ENCODE assay signal across 27 cellular contexts in genomic region chr2:25972049-25972823, GRCh38. TPM values are rescaled to one million over a fixed set of nuclear protein-coding genes. Genes with fewer than 3 reads are reported as not detected.
DNase-seq lines count a peak whose midpoint lies in the region; ATAC-seq, FAIRE-seq and TF ChIP-seq lines count a peak whose summit lies in the region.
"Had no signal": no experiment of that assay in that cellular context is flagged by ENCODE, and none has a peak within 500 bp of the region (broad histone marks: within the 10 kb centered on the region; RNA-seq: fewer than 3 reads in every experiment).

No MANE protein-coding gene starts in this region.

- H3K36me3 Mint-ChIP-seq in osteocyte (ENCODE audit: unreplicated experiment) = peaks cover 9% of the 10 kb centered on the region
- H3K36me3 Mint-ChIP-seq: memory B cell had no signal

- ATAC-seq in SK-N-SH treated with all-trans-retinoic acid at 6 μM for 48 hours = peak; percentile 90
- no peak for ATAC-seq in GM21786 (IDR thresholded peaks at IDR 0.05; ENCODE audit: unreplicated experiment)
- no peak for ATAC-seq in gastroesophageal sphincter
- ATAC-seq: left cardiac atrium had no signal

- H3F3A ChIP-seq in GM23248 (ENCODE audit: insufficient read depth) = no peaks in the 10 kb centered on the region

- no peak for FAIRE-seq in small intestine (lab: Jason Lieb, UNC)

- H3K4me3 ChIP-seq in GM23248 (no peak overlapping the region), choroid plexus epithelial cell (ENCODE audit: low read depth, low read length) (no peak overlapping the region), gastroesophageal sphincter (no peak overlapping the region), small intestine (ENCODE audit: low read depth in 1 of 2, low read length in 2 of 2) (no peak overlapping the region)
- H3K4me3 ChIP-seq: esophagus squamous epithelium, HAP-1, right atrium auricular region, suprapubic skin, vagina had no signal

- DNase-seq in GM23248 = peak; percentile 55
- DNase-seq in choroid plexus epithelial cell (ENCODE audit: low read depth) = peak; percentile 35
- no peak for DNase-seq in osteocyte (ENCODE audit: extremely low spot score, unreplicated experiment)
- no peak for DNase-seq in small intestine
- DNase-seq in SIG-M5 treated with dmso at 0.1 percent for 504 hours (lab: John Stamatoyannopoulos, UW; ENCODE audit: unreplicated experiment) = no peak
- DNase-seq: activated CD4-positive, alpha-beta T cell treated with anti-CD3 and anti-CD28 coated beads for 4 hours; activated naive CD4-positive, alpha-beta T cell treated with Interleukin-2 at 50 U/mL for 16 hours; activated T-cell treated with anti-CD3 and anti-CD28 coated beads, Interleukin-2, amount 50 U/mL, for 48 hours; amygdala; effector memory CD4-positive, alpha-beta T cell; esophagus squamous epithelium; KBM-7; left cardiac atrium; NCI-H1694; NCI-H2227 treated with DMSO at 0.1 percent for 48 hours; NCI-H82; OCI-M1; SHP77 treated with DMSO at 0.1 percent for 48 hours; T-helper 1 cell had no signal

- in situ Hi-C loops in GM23248 (cut with MboI) = no loop called here

- no peak overlapping the region for H3K4me2 ChIP-seq in GM23248 (ENCODE audit: unreplicated experiment)

- H3K27ac ChIP-seq in GM23248 = no peak overlapping the region
- H3K27ac ChIP-seq in gastroesophageal sphincter = no peak overlapping the region
- no peak overlapping the region for H3K27ac ChIP-seq in small intestine (ENCODE audit: low read depth in 1 of 2, low read length in 1 of 2)
- H3K27ac ChIP-seq: esophagus squamous epithelium, right atrium auricular region, suprapubic skin, vagina had no signal

- H3K4me3 Mint-ChIP-seq in osteocyte (ENCODE audit: unreplicated experiment) = no peak overlapping the region
- H3K4me3 Mint-ChIP-seq: memory B cell had no signal

- TF ChIP-seq CTCF in choroid plexus epithelial cell (conservative IDR thresholded peaks at IDR 0.05; ENCODE audit: low read depth, low read length) (no peak), osteocyte (IDR thresholded peaks at IDR 0.05) (no peak), gastroesophageal sphincter (IDR thresholded peaks at IDR 0.05) (no peak)

- TF ChIP-seq POLR2A in gastroesophageal sphincter (IDR thresholded peaks at IDR 0.05) = no peak

- no peaks in the 10 kb centered on the region for H4K20me1 ChIP-seq in GM23248 (ENCODE audit: insufficient read depth)

- 85 to 87% methylated on average over 7 of the region's 7 CpGs for WGBS in GM23248 (ENCODE audit: low coverage in 1 of 2, low lambda C conversion rate in 2 of 2, missing lambda C conversion rate in 2 of 2), 2 experiments
- WGBS in gastroesophageal sphincter (ENCODE audit: low coverage in 1 of 2), 2 donors = 81% methylated on average over 3 to 4 of the region's 7 CpGs
- WGBS in small intestine, 3 donors = 81 to 93% (median 87%) methylated on average over 7 of the region's 7 CpGs

- H3K27me3 ChIP-seq in GM23248 (replicated peaks; ENCODE audit: insufficient read depth) (no peaks in the 10 kb centered on the region), gastroesophageal sphincter (no peaks in the 10 kb centered on the region), small intestine (ENCODE audit: control insufficient read depth in 2 of 2, insufficient read depth in 2 of 2, low read length in 2 of 2) (no peaks in the 10 kb centered on the region)
- H3K27me3 ChIP-seq: esophagus squamous epithelium, right atrium auricular region, suprapubic skin, vagina had no signal

- H3K27ac Mint-ChIP-seq in osteocyte (ENCODE audit: unreplicated experiment) = peak overlapping the region; percentile 19
- H3K27ac Mint-ChIP-seq: memory B cell had no signal

- H3K27me3 Mint-ChIP-seq in osteocyte (ENCODE audit: unreplicated experiment) = no peaks in the 10 kb centered on the region
- H3K27me3 Mint-ChIP-seq: memory B cell had no signal

- H3K9me2 ChIP-seq in GM23248 (ENCODE audit: insufficient read depth) = no peaks in the 10 kb centered on the region

- H3K79me2 ChIP-seq in GM23248 (ENCODE audit: insufficient read depth) = peaks cover 31% of the 10 kb centered on the region

- no peaks in the 10 kb centered on the region for H3K9me3 Mint-ChIP-seq in osteocyte (ENCODE audit: unreplicated experiment)
- H3K9me3 Mint-ChIP-seq: memory B cell had no signal

- H3K4me1 ChIP-seq in GM23248 (ENCODE audit: insufficient read depth) (peaks cover 11% of the 10 kb centered on the region), gastroesophageal sphincter (peaks cover 0 to 14% (median 0%) of the 10 kb centered on the region in 3 donors), small intestine (ENCODE audit: control insufficient read depth in 2 of 2, insufficient read depth in 1 of 2, low read depth in 1 of 2, low read length in 1 of 2) (no peaks in the 10 kb centered on the region)
- H3K4me1 ChIP-seq: right atrium auricular region had no signal

- H2AFZ ChIP-seq in GM23248 = no peak overlapping the region

- H3K9me3 ChIP-seq in GM23248 (ENCODE audit: low read depth) (no peaks in the 10 kb centered on the region), gastroesophageal sphincter (no peaks in the 10 kb centered on the region), small intestine (ENCODE audit: control insufficient read depth, low read depth) (no peaks in the 10 kb centered on the region)
- H3K9me3 ChIP-seq: esophagus squamous epithelium, HAP-1, right atrium auricular region, suprapubic skin, vagina had no signal

- H3K4me1 Mint-ChIP-seq in osteocyte (ENCODE audit: unreplicated experiment) = peaks cover 14% of the 10 kb centered on the region

- no peak for TF ChIP-seq EP300 in gastroesophageal sphincter (IDR thresholded peaks at IDR 0.05)

- H3K9ac ChIP-seq in GM23248 = no peak overlapping the region

- no peaks in the 10 kb centered on the region; the same call in 1 of the 2 replicates for H3K36me3 ChIP-seq in GM23248 (ENCODE audit: low read depth)
- peaks cover 0 to 24% of the 10 kb centered on the region in 2 donors for H3K36me3 ChIP-seq in gastroesophageal sphincter
- no peaks in the 10 kb centered on the region for H3K36me3 ChIP-seq in small intestine (ENCODE audit: control insufficient read depth in 2 of 2, insufficient read depth in 2 of 2, low read length in 2 of 2)
- H3K36me3 ChIP-seq: esophagus squamous epithelium, HAP-1, right atrium auricular region, suprapubic skin, vagina had no signal

TF ChIP-seq in SK-N-SH treated with all-trans-retinoic acid at 6 μM for 48 hours, 23 proteins besides CTCF, POLR2A, EP300 and RAD21:
- peak; percentile 45; the same call in 1 of the 2 replicates for TF ChIP-seq ISL1 (CRISPR knock-in tag; IDR thresholded peaks at IDR 0.05)
- TF ChIP-seq PATZ1 (CRISPR knock-in tag; IDR thresholded peaks at IDR 0.05; ENCODE audit: borderline replicate concordance) = no peak
- TF ChIP-seq POU6F1 (CRISPR knock-in tag; IDR thresholded peaks at IDR 0.05; ENCODE audit: borderline replicate concordance, low read depth) = no peak
- TF ChIP-seq SNAI2 (CRISPR knock-in tag; IDR thresholded peaks at IDR 0.05) = no peak
- no peak for TF ChIP-seq ZNF70 (CRISPR knock-in tag; IDR thresholded peaks at IDR 0.05)
- TF ChIP-seq ZFP3 (CRISPR knock-in tag; IDR thresholded peaks at IDR 0.05) = no peak

RNA-seq across cellular contexts. Expression of gene KIF3C, which starts 10.1 kb away (rescaled TPM):
- 7.2 and 18.2 TPM in 2 replicates for total RNA-seq in GM23248 (2014; rRNA removed; shearing (Covaris generic))
- polyA plus RNA-seq in GM23248 (2016; fragmentation: Nextera tagmentation; extraction: Ambion mirVana) = 7.0 and 7.5 TPM in 2 replicates
- 29.7 TPM in 2 replicates for total RNA-seq in osteocyte
- total RNA-seq in gastroesophageal sphincter = 10 to 100 TPM in 2 of 4 donors, 1 to 10 TPM in 2; 5.9 to 14.6 (median 10.2) TPM
- polyA plus RNA-seq in small intestine = 1 to 10 TPM in 1 of 3 donors, under 1 TPM in 2; 0.22 to 6.3 (median 0.81) TPM

Comparison
In these comparisons a context has a peak if more than half of its experiments do, and no peak if none do; other contexts are left out.
1. DNase-seq: peak in GM23248 (single experiment) and choroid plexus epithelial cell (single experiment); none in osteocyte (single experiment), small intestine (single experiment) and SIG-M5 treated with dmso at 0.1 percent for 504 hours (single experiment).